In genomic region chr15:84600331-84600686, GRCh38 we compare ENCODE assay signal across 8 cellular contexts. TPM values are rescaled to one million over a fixed set of nuclear protein-coding genes. Genes with fewer than 3 reads are reported as not detected.
DNase-seq lines count a peak whose midpoint lies in the region; ATAC-seq and TF ChIP-seq lines count a peak whose summit lies in the region.

No MANE protein-coding gene starts in this region.

- CTCF ChIA-PET in HEK293 (lab: Yijun Ruan, JAX) = interaction anchor here (0.7 to 3.8 kb wide), 10 partner anchors 9 to 406 kb away, joined by 3 to 29 read pairs (median 8); partner anchors contain the start of gene WDR73

- H3K4me1 ChIP-seq in HEK293 (ENCODE audit: control insufficient read depth, insufficient read depth, low read length) = peaks cover 16% of the 10 kb centered on the region
- H3K4me1 ChIP-seq in iPS DF 6.9 (ENCODE audit: control insufficient read depth, insufficient read depth, low read length) = peaks cover 10% of the 10 kb centered on the region
- H3K4me1 ChIP-seq in sigmoid colon = peaks cover 0 to 22% (median 10%) of the 10 kb centered on the region in 4 donors

- no CpG with 5 or more reads among the region's 20 CpGs for WGBS in iPS DF 6.9 (ENCODE audit: insufficient coverage, insufficient read length)
- 0 to 1% methylated on average over 20 of the region's 20 CpGs for WGBS in sigmoid colon, 2 donors

- POLR2A ChIA-PET in HEK293 (lab: Yijun Ruan, JAX) = interaction anchor here (0.8 to 2.6 kb wide), 8 partner anchors 24 to 130 kb away, joined by 3 to 29 read pairs (median 6); partner anchors contain the start of genes SEC11A and WDR73

- H3K9me3 ChIP-seq in HEK293 (ENCODE audit: control insufficient read depth, insufficient read depth, low read depth, low read length) (no peaks in the 10 kb centered on the region), iPS DF 6.9 (ENCODE audit: control insufficient read depth, insufficient read depth, low read length) (no peaks in the 10 kb centered on the region), sigmoid colon (no peaks in the 10 kb centered on the region)

- in situ Hi-C loops in astrocyte of the spinal cord (cut with HindIII; ENCODE audit: low sequenced_read_pairs) = no loop called here

- no peak for ATAC-seq in GM18520 (IDR thresholded peaks at IDR 0.05; ENCODE audit: unreplicated experiment)

- no peak for TF ChIP-seq POLR2A in sigmoid colon (IDR thresholded peaks at IDR 0.05)

- H3K27ac ChIP-seq in HEK293 (ENCODE audit: extremely low read depth, low read depth, low read length) = no peak overlapping the region
- H3K27ac ChIP-seq in iPS DF 6.9 (ENCODE audit: low read length) = no peak overlapping the region
- H3K27ac ChIP-seq in sigmoid colon = peak overlapping the region; percentile 74 to 84 (median 78)

- intact Hi-C loops in sigmoid colon (cut with DNase I) = loop anchor here (1.0 to 2.0 kb wide), 3 partner anchors 30 to 278 kb away; partner anchors contain the start of gene WDR73

- H3K27me3 ChIP-seq in iPS DF 6.9 (ENCODE audit: control insufficient read depth, insufficient read depth, low read length) (no peaks in the 10 kb centered on the region), sigmoid colon (no peaks in the 10 kb centered on the region)

- no peak for TF ChIP-seq EP300 in sigmoid colon (IDR thresholded peaks at IDR 0.05)

- DNase-seq in DMS79 (lab: John Stamatoyannopoulos, UW) (peak; percentile 58), NCI-H1417 (lab: John Stamatoyannopoulos, UW) (peak; percentile 60 to 93 (median 93)), SW 1271 (lab: John Stamatoyannopoulos, UW) (peak; percentile 62 to 94), astrocyte of the spinal cord (ENCODE audit: low read depth, low spot score) (peak; percentile 88), iPS DF 6.9 (ENCODE audit: low read depth, low spot score) (no peak), sigmoid colon (peak; percentile 92)

- H3K4me3 ChIP-seq in HEK293 (ENCODE audit: low read depth, low read length) (peak overlapping the region; percentile 75), astrocyte of the spinal cord (ENCODE audit: low read depth, low read length) (peak overlapping the region; percentile 63), iPS DF 6.9 (ENCODE audit: low read length) (peak overlapping the region; percentile 30; the same call in 1 of the 2 replicates), sigmoid colon (peak overlapping the region; percentile 77 to 98 (median 91))

- no peak for TF ChIP-seq CTCF in HEK293 (tag by site-specific recombination; IDR thresholded peaks at IDR 0.05)
- no peak for TF ChIP-seq CTCF in astrocyte of the spinal cord (IDR thresholded peaks at IDR 0.05; ENCODE audit: low read depth, low read length)
- no peak for TF ChIP-seq CTCF in sigmoid colon (IDR thresholded peaks at IDR 0.05)

- H3K36me3 ChIP-seq in HEK293 (ENCODE audit: control insufficient read depth in 2 of 2, insufficient read depth in 1 of 2, low read length in 2 of 2) (peaks cover 2 to 14% of the 10 kb centered on the region in 2 experiments; a peak in 2 of 3 replicates), iPS DF 6.9 (ENCODE audit: control insufficient read depth, insufficient read depth, low read length) (no peaks in the 10 kb centered on the region), sigmoid colon (peaks cover 0 to 18% (median 2%) of the 10 kb centered on the region in 4 donors)

TF ChIP-seq in HEK293, 187 proteins besides CTCF, POLR2A, EP300 and RAD21 (continues in another document):
- TF ChIP-seq ZBTB17 (tag by site-specific recombination; IDR thresholded peaks at IDR 0.05) = no peak
- TF ChIP-seq ZNF510 (tag by site-specific recombination; IDR thresholded peaks at IDR 0.05; ENCODE audit: insufficient replicate concordance) = no peak
- TF ChIP-seq ZNF645 (tag by site-specific recombination; IDR thresholded peaks at IDR 0.05) = no peak
- TF ChIP-seq ZNF623 (tag by site-specific recombination; IDR thresholded peaks at IDR 0.05) = no peak
- TF ChIP-seq YY1 (tag by site-specific recombination; IDR thresholded peaks at IDR 0.05) = no peak
- no peak for TF ChIP-seq ZBTB44 (tag by site-specific recombination; IDR thresholded peaks at IDR 0.05)
- TF ChIP-seq ZNF239 (tag by site-specific recombination; IDR thresholded peaks at IDR 0.05) = no peak
- TF ChIP-seq ZNF571 (tag by site-specific recombination; IDR thresholded peaks at IDR 0.05) = no peak
- no peak for TF ChIP-seq ZNF202 (tag by site-specific recombination; IDR thresholded peaks at IDR 0.05; ENCODE audit: borderline replicate concordance)
- no peak for TF ChIP-seq ZNF404 (tag by site-specific recombination; IDR thresholded peaks at IDR 0.05)
- TF ChIP-seq ZFP41 (tag by site-specific recombination; IDR thresholded peaks at IDR 0.05; ENCODE audit: borderline replicate concordance) = no peak
- TF ChIP-seq ZNF169 (tag by site-specific recombination; IDR thresholded peaks at IDR 0.05) = no peak
- TF ChIP-seq INSM2 (tag by site-specific recombination; IDR thresholded peaks at IDR 0.05) = no peak
- TF ChIP-seq ZNF18 (tag by site-specific recombination; IDR thresholded peaks at IDR 0.05) = no peak
- no peak for TF ChIP-seq ZNF777 (tag by site-specific recombination; IDR thresholded peaks at IDR 0.05; ENCODE audit: borderline replicate concordance)
- TF ChIP-seq ZNF639 (tag by site-specific recombination; IDR thresholded peaks at IDR 0.05) = no peak

RNA-seq across cellular contexts. Expression of gene ZSCAN2, which starts 0.5 kb away (rescaled TPM):
- 10 to 100 TPM in 1 of 4 donors, 1 to 10 TPM in 3; 4.2 to 17.0 (median 6.8) TPM for total RNA-seq in sigmoid colon
- polyA plus RNA-seq in sigmoid colon = 1 to 10 TPM; 2.4 to 6.9 (median 4.2) TPM

RNA-seq across cellular contexts. Expression of gene WDR73, which starts 53.8 kb away (rescaled TPM):
- total RNA-seq in sigmoid colon = 10 to 100 TPM; 16.8 to 22.7 (median 19.2) TPM
- 10 to 100 TPM in 2 of 3 donors, 1 to 10 TPM in 1; 6.7 to 18.7 (median 10.8) TPM for polyA plus RNA-seq in sigmoid colon

RNA-seq across cellular contexts. Expression of gene NMB, which starts 57.7 kb away (rescaled TPM):
- 1 to 10 TPM; 3.0 to 8.9 (median 8.0) TPM for total RNA-seq in sigmoid colon
- 1 to 10 TPM in 2 of 3 donors, under 1 TPM in 1; 0.69 to 8.2 (median 1.2) TPM for polyA plus RNA-seq in sigmoid colon

Comparison
In these comparisons a context has a peak if more than half of its experiments do, and no peak if none do; other contexts are left out.
1. H3K27ac ChIP-seq: peak in sigmoid colon (4 of 4); none in HEK293 (single experiment) and iPS DF 6.9 (single experiment).
2. H3K4me3 ChIP-seq: peak in every context shown above with its lines; median percentile 91 in sigmoid colon; 75 in HEK293; 63 in astrocyte of the spinal cord; 30 in iPS DF 6.9.